Comparison of ENCODE assay signal across 27 cellular contexts in genomic region chr6:168495133-168495532, GRCh38. TPM values are rescaled to one million over a fixed set of nuclear protein-coding genes. Genes with fewer than 3 reads are reported as not detected.
"Had no signal": no experiment of that assay in that cellular context is flagged by ENCODE, and none has a peak within 500 bp of the region (broad histone marks: within the 10 kb centered on the region; RNA-seq: fewer than 3 reads in every experiment).

No MANE protein-coding gene starts in this region.

- DNase-seq: heart right ventricle; islet precursor cell; left ventricle myocardium inferior; midbrain; mucosa of descending colon; naive thymus-derived CD4-positive, alpha-beta T cell; nucleus accumbens; pancreas; retina; sigmoid colon; small intestine; spleen; stimulated activated CD4-positive, alpha-beta T cell treated with anti-CD3 and anti-CD28 coated beads, Interleukin-4, amount 100 ng/mL, for 24 hours; stimulated activated naive B cell treated with anti-CD40 and anti-IgM and Interleukin-4, amounts not matched to agents 10 μg/mL and 1 μg/mL and 100 μg/mL, for 72 hours; stimulated activated naive CD8-positive, alpha-beta T cell treated with anti-CD3 and anti-CD28 coated beads, Interleukin-15, Interleukin-2, amounts not matched to agents 100 U/mL and 50 U/mL, for 24 hours; stomach; testis; thyroid gland; transverse colon had no signal

- H3K27me3 ChIP-seq: hepatocyte, pancreas, sigmoid colon, stomach, testis, thyroid gland, transverse colon, upper lobe of left lung had no signal

- FAIRE-seq: pancreas, small intestine, urothelium cell line had no signal

- ATAC-seq: mucosa of descending colon; naive thymus-derived CD4-positive, alpha-beta T cell; pancreas; stimulated activated naive B cell treated with anti-CD40 and anti-IgM and Interleukin-4, amounts not matched to agents 10 μg/mL and 1 μg/mL and 100 μg/mL, for 72 hours; stimulated activated naive CD8-positive, alpha-beta T cell treated with anti-CD3 and anti-CD28 coated beads, Interleukin-15, Interleukin-2, amounts not matched to agents 100 U/mL and 50 U/mL, for 24 hours had no signal

- H3K9me3 ChIP-seq: heart right ventricle, left ventricle myocardium inferior, mucosa of descending colon, pancreas, prostate gland, sigmoid colon, spleen, stomach, testis, thyroid gland, transverse colon, upper lobe of left lung had no signal

- H3K27ac ChIP-seq: heart right ventricle, hepatocyte, left ventricle myocardium inferior, pancreas, prostate gland, sigmoid colon, spleen, testis, thyroid gland, transverse colon, upper lobe of left lung had no signal

- H3K4me1 ChIP-seq: pancreas, prostate gland, spleen, transverse colon, upper lobe of left lung had no signal

- H2AFZ ChIP-seq: hepatocyte had no signal

- H3K36me3 ChIP-seq: heart right ventricle, left ventricle myocardium inferior, pancreas, prostate gland, sigmoid colon, spleen, stomach, thyroid gland, transverse colon, upper lobe of left lung had no signal

- H3K4me3 ChIP-seq: heart right ventricle, hepatocyte, left ventricle myocardium inferior, mucosa of descending colon, pancreas, prostate gland, sigmoid colon, spleen, stomach, testis, thyroid gland, transverse colon, upper lobe of left lung had no signal

- H3K79me2 ChIP-seq: hepatocyte had no signal

- H3K4me2 ChIP-seq: hepatocyte had no signal

RNA-seq across cellular contexts. Expression of gene SMOC2, which starts 54.1 kb away (rescaled TPM):
- total RNA-seq: kidney epithelial cell; lung microvascular endothelial cell; myocyte; naive thymus-derived CD4-positive, alpha-beta T cell; natural killer cell treated with Interleukin-12 subunit alpha and Interleukin-12 subunit beta and Interleukin-15 and Interleukin-18, amount 100 ng/mL, for 72 hours had no signal
- polyA plus RNA-seq: naive thymus-derived CD4-positive, alpha-beta T cell had no signal
